28 cellular contexts compared by ENCODE assay signal in genomic region chr15:91892417-91892816, GRCh38.
"Had no signal": no experiment of that assay in that cellular context is flagged by ENCODE, and none has a peak within 500 bp of the region (broad histone marks: within the 10 kb centered on the region; RNA-seq: fewer than 3 reads in every experiment).

No MANE protein-coding gene starts in this region.

- H3K9me3 Mint-ChIP-seq: endodermal cell, natural killer cell had no signal

- H3K27me3 Mint-ChIP-seq: activated T-cell treated with anti-CD3 and anti-CD28 coated beads, Interleukin-2, amount 50 U/mL, for 24 hours; activated T-helper 17 cell treated with anti-CD3 and anti-CD28 coated beads, Interleukin-2, amount 50 U/mL, for 72 hours; brain; T-cell had no signal

- H3K36me3 ChIP-seq: esophagus squamous epithelium, gastroesophageal sphincter, ovary had no signal

- H3K4me3 Mint-ChIP-seq: activated T-cell treated with anti-CD3 and anti-CD28 coated beads, Interleukin-2, amount 50 U/mL, for 24 hours; activated T-helper 17 cell treated with anti-CD3 and anti-CD28 coated beads, Interleukin-2, amount 50 U/mL, for 72 hours; brain; endodermal cell; mesothelial cell of epicardium; natural killer cell; stimulated activated naive B cell treated with anti-CD40 and anti-IgM and Interleukin-4, amounts not matched to agents 10 μg/mL and 1 μg/mL and 100 μg/mL, for 72 hours; T-cell; T-helper 2 cell treated with Interferon-gamma antibody and Interleukin-4, amounts not matched to agents 5 μg/mL and 100 μg/mL, for 36 hours; WTC11 had no signal

- H3K36me3 Mint-ChIP-seq: mesothelial cell of epicardium, natural killer cell, WTC11 had no signal

- H3K4me3 ChIP-seq: esophagus squamous epithelium, gastroesophageal sphincter, ovary, smooth muscle cell had no signal

- ATAC-seq: activated naive CD4-positive, alpha-beta T cell treated with anti-CD3 and anti-CD28 coated beads, Interleukin-2, amount 50 U/mL, for 72 hours; activated T-helper 17 cell treated with anti-CD3 and anti-CD28 coated beads, Interleukin-2, amount 50 U/mL, for 72 hours; gastroesophageal sphincter; left lobe of liver; natural killer cell; sciatic nerve; SK-N-SH treated with all-trans-retinoic acid at 6 μM for 48 hours; stimulated activated naive B cell treated with anti-CD40 and anti-IgM and Interleukin-4, amounts not matched to agents 10 μg/mL and 1 μg/mL and 100 μg/mL, for 72 hours; T-cell; WTC11 had no signal

- H3K4me2 ChIP-seq: smooth muscle cell had no signal

- H3K27ac Mint-ChIP-seq: activated naive CD4-positive, alpha-beta T cell treated with anti-CD3 and anti-CD28 coated beads, Interleukin-2, amount 50 U/mL, for 72 hours; activated T-cell treated with anti-CD3 and anti-CD28 coated beads, Interleukin-2, amount 50 U/mL, for 24 hours; activated T-helper 17 cell treated with anti-CD3 and anti-CD28 coated beads, Interleukin-2, amount 50 U/mL, for 72 hours; brain; endodermal cell; mesothelial cell of epicardium; natural killer cell; stimulated activated naive B cell treated with anti-CD40 and anti-IgM and Interleukin-4, amounts not matched to agents 10 μg/mL and 1 μg/mL and 100 μg/mL, for 72 hours; T-cell; T-helper 2 cell treated with Interferon-gamma antibody and Interleukin-4, amounts not matched to agents 5 μg/mL and 100 μg/mL, for 36 hours; WTC11 had no signal

- FAIRE-seq: colon, kidney had no signal

- H3K4me1 Mint-ChIP-seq: endodermal cell, mesothelial cell of epicardium had no signal

- H3K27ac ChIP-seq: gastroesophageal sphincter, ovary had no signal

- H3K27me3 ChIP-seq: esophagus squamous epithelium, gastroesophageal sphincter, ovary had no signal

- H3K9me3 ChIP-seq: esophagus squamous epithelium, gastroesophageal sphincter, ovary had no signal

- DNase-seq: activated CD4-positive, alpha-beta T cell treated with anti-CD3 and anti-CD28 coated beads, Interleukin-2, amount 50 U/mL, for 4 hours; activated CD8-positive, alpha-beta memory T cell treated with anti-CD3 and anti-CD28 coated beads for 24 hours; activated CD8-positive, alpha-beta memory T cell treated with anti-CD3 and anti-CD28 coated beads, Interleukin-2, amount 50 U/mL, for 4 hours; activated T-cell treated with anti-CD3 and anti-CD28 coated beads, Interleukin-2, amount 50 U/mL, for 24 hours; aorta; central memory CD4-positive, alpha-beta T cell; endodermal cell; esophagus squamous epithelium; kidney; mammary epithelial cell; natural killer cell; ovary; stimulated activated CD4-positive, alpha-beta T cell treated with anti-CD3 and anti-CD28 coated beads, Interleukin-15, amount 100 ng/mL, for 24 hours; stimulated activated naive B cell treated with anti-CD40 and anti-IgM and Interleukin-4, amounts not matched to agents 10 μg/mL and 1 μg/mL and 100 μg/mL, for 72 hours; T-cell; trophoblast cell had no signal
